ENCODE assay signal across 17 cellular contexts in genomic region chr22:44445307-44445680, GRCh38.
"Had no signal": no experiment of that assay in that cellular context is flagged by ENCODE, and none has a peak within 500 bp of the region (broad histone marks: within the 10 kb centered on the region; RNA-seq: fewer than 3 reads in every experiment).

No MANE protein-coding gene starts in this region.

- H3K4me1 Mint-ChIP-seq: activated CD4-positive, alpha-beta memory T cell treated with anti-CD3 and anti-CD28 coated beads, Interleukin-2, amount 10 ng/mL, durations not matched to agents 7 days and 5 days; memory B cell had no signal

- H3K4me3 ChIP-seq: mucosa of descending colon had no signal

- ATAC-seq: activated naive CD4-positive, alpha-beta T cell treated with anti-CD3 and anti-CD28 coated beads, Interleukin-2, amount 50 U/mL, for 72 hours; left ventricle myocardium superior; mucosa of descending colon; stimulated activated naive CD8-positive, alpha-beta T cell treated with anti-CD3 and anti-CD28 coated beads, Interleukin-15, Interleukin-2, amounts not matched to agents 100 U/mL and 50 U/mL, for 24 hours had no signal

- H3K27ac Mint-ChIP-seq: activated CD4-positive, alpha-beta memory T cell treated with anti-CD3 and anti-CD28 coated beads, Interleukin-2, amount 10 ng/mL, durations not matched to agents 7 days and 5 days; activated naive CD4-positive, alpha-beta T cell treated with anti-CD3 and anti-CD28 coated beads, Interleukin-2, amount 50 U/mL, for 72 hours; dendritic cell treated with granulocyte-macrophage colony-stimulating factor and Interleukin-4, amounts not matched to agents 40 ng/mL and 50 ng/mL, for 4 days; memory B cell; nephron progenitor cell had no signal

- DNase-seq: activated CD4-positive, alpha-beta memory T cell treated with anti-CD3 and anti-CD28 coated beads, Interleukin-2, amount 10 ng/mL, durations not matched to agents 7 days and 5 days; activated CD4-positive, alpha-beta T cell treated with anti-CD3 and anti-CD28 coated beads for 48 hours; activated gamma-delta T cell treated with Interleukin-2 at 50 U/mL for 16 hours; activated T-cell treated with anti-CD3 and anti-CD28 coated beads for 4 hours; aorta; effector CD4-positive, alpha-beta T cell; foreskin fibroblast; left ventricle myocardium superior; mucosa of descending colon; nephron progenitor cell; stimulated activated CD4-positive, alpha-beta T cell treated with anti-CD3 and anti-CD28 coated beads, Interleukin-12 subunit alpha, Interleukin-12 subunit beta, amount 100 ng/mL, for 4 hours; stimulated activated CD4-positive, alpha-beta T cell treated with anti-CD3 and anti-CD28 coated beads, Interleukin-4, amount 100 ng/mL, for 4 hours; stimulated activated naive CD8-positive, alpha-beta T cell treated with anti-CD3 and anti-CD28 coated beads, Interleukin-15, Interleukin-2, amounts not matched to agents 100 U/mL and 50 U/mL, for 24 hours had no signal

- H3K27me3 Mint-ChIP-seq: activated CD4-positive, alpha-beta memory T cell treated with anti-CD3 and anti-CD28 coated beads, Interleukin-2, amount 10 ng/mL, durations not matched to agents 7 days and 5 days; dendritic cell treated with granulocyte-macrophage colony-stimulating factor and Interleukin-4, amounts not matched to agents 40 ng/mL and 50 ng/mL, for 4 days; memory B cell had no signal

- H3K4me3 Mint-ChIP-seq: activated CD4-positive, alpha-beta memory T cell treated with anti-CD3 and anti-CD28 coated beads, Interleukin-2, amount 10 ng/mL, durations not matched to agents 7 days and 5 days; dendritic cell treated with granulocyte-macrophage colony-stimulating factor and Interleukin-4, amounts not matched to agents 40 ng/mL and 50 ng/mL, for 4 days; memory B cell; nephron progenitor cell had no signal

- H3K36me3 Mint-ChIP-seq: brain, memory B cell had no signal
